ENCODE assay signal across 22 cellular contexts in the genomic region with DNA sequence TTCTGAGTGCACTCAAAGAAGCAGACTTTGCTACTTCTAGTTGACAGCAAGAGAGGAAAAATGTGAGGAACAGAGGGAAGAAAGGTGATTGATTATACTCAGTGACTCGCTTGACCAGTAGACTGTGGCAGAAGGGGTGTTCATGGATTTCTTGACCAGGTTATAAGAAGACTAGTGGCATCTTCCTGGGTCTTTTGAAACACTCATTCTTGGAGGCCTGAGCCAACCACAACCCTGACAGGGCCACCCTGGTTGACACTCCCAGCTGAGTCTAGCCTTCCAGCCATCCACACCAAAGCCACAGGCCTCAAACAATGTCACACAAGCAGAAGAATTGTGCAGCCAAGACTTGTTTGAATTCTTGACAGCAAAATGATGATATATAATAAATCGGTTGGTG.
DNase-seq lines count a peak whose midpoint lies in the region; ATAC-seq, FAIRE-seq and TF ChIP-seq lines count a peak whose summit lies in the region.
"Had no signal": no experiment of that assay in that cellular context is flagged by ENCODE, and none has a peak within 500 bp of the region (broad histone marks: within the 10 kb centered on the region; RNA-seq: fewer than 3 reads in every experiment).

No MANE protein-coding gene starts in this region.

- H3K36me3 Mint-ChIP-seq in glutamatergic neuron (ENCODE audit: unreplicated experiment) (peaks cover 15% of the 10 kb centered on the region), nephron progenitor cell (ENCODE audit: low read depth) (no peaks in the 10 kb centered on the region), HFFc6 (ENCODE audit: low read depth) (no peaks in the 10 kb centered on the region)
- H3K36me3 Mint-ChIP-seq: CD8-positive, alpha-beta T cell had no signal

- peak overlapping the region; percentile 33 for H3K27ac Mint-ChIP-seq in glutamatergic neuron (ENCODE audit: unreplicated experiment)
- H3K27ac Mint-ChIP-seq in nephron progenitor cell = peak overlapping the region; percentile 98
- no peak overlapping the region for H3K27ac Mint-ChIP-seq in HFFc6

- FAIRE-seq in RCC 7860 (lab: Jason Lieb, UNC) = peak; percentile 84
- FAIRE-seq: GM18507, H1 had no signal

- H3K9me3 Mint-ChIP-seq in glutamatergic neuron (ENCODE audit: unreplicated experiment) (peaks cover 19% of the 10 kb centered on the region), nephron progenitor cell (peaks cover 27% of the 10 kb centered on the region), HFFc6 (no peaks in the 10 kb centered on the region)

- no peak for ATAC-seq in GM19397 (IDR thresholded peaks at IDR 0.05; ENCODE audit: unreplicated experiment)
- ATAC-seq: CD8-positive, alpha-beta T cell; HCT116 had no signal

- DNase-seq in RCC 7860 (ENCODE audit: low spot score) (peak; percentile 72), glutamatergic neuron (no peak), nephron progenitor cell (no peak), HFFc6 (no peak), SHP77 treated with DMSO at 0.1 percent for 48 hours (lab: John Stamatoyannopoulos, UW) (no peak), epidermal melanocyte (ENCODE audit: insufficient read length, low spot score) (no peak)
- DNase-seq: C1 segment of cervical spinal cord; CD8-positive, alpha-beta T cell; GDM1; IMR-90; MV-4-11; NCI-H1105 treated with DMSO at 0.1 percent for 48 hours; NCI-H2029 treated with DMSO at 0.1 percent for 48 hours; NCI-H226; NCI-H524; NCI-H82; OCI-M1; Right ventricle myocardium superior had no signal

- TF ChIP-seq CTCF in glutamatergic neuron (IDR thresholded peaks at IDR 0.05; ENCODE audit: partially characterized antibody, unreplicated experiment) (no peak), nephron progenitor cell (IDR thresholded peaks at IDR 0.05) (no peak), HFFc6 (IDR thresholded peaks at IDR 0.05) (no peak)

- H3K4me1 Mint-ChIP-seq in glutamatergic neuron (ENCODE audit: low read depth, unreplicated experiment) (peaks cover 38% of the 10 kb centered on the region), nephron progenitor cell (peaks cover 50% of the 10 kb centered on the region), HFFc6 (ENCODE audit: low read depth) (no peaks in the 10 kb centered on the region)

- H3K4me3 Mint-ChIP-seq in glutamatergic neuron (ENCODE audit: unreplicated experiment) = no peak overlapping the region
- no peak overlapping the region for H3K4me3 Mint-ChIP-seq in nephron progenitor cell
- no peak overlapping the region for H3K4me3 Mint-ChIP-seq in HFFc6
- H3K4me3 Mint-ChIP-seq: CD8-positive, alpha-beta T cell had no signal

- H3K27me3 Mint-ChIP-seq in glutamatergic neuron (ENCODE audit: unreplicated experiment) = peaks cover 7% of the 10 kb centered on the region
- H3K27me3 Mint-ChIP-seq in nephron progenitor cell (ENCODE audit: low read depth, poor library complexity) = peaks cover 4% of the 10 kb centered on the region
- H3K27me3 Mint-ChIP-seq in HFFc6 (ENCODE audit: insufficient read depth) = no peaks in the 10 kb centered on the region
